Comparison of ENCODE assay signal across 9 cellular contexts in the genomic region with DNA sequence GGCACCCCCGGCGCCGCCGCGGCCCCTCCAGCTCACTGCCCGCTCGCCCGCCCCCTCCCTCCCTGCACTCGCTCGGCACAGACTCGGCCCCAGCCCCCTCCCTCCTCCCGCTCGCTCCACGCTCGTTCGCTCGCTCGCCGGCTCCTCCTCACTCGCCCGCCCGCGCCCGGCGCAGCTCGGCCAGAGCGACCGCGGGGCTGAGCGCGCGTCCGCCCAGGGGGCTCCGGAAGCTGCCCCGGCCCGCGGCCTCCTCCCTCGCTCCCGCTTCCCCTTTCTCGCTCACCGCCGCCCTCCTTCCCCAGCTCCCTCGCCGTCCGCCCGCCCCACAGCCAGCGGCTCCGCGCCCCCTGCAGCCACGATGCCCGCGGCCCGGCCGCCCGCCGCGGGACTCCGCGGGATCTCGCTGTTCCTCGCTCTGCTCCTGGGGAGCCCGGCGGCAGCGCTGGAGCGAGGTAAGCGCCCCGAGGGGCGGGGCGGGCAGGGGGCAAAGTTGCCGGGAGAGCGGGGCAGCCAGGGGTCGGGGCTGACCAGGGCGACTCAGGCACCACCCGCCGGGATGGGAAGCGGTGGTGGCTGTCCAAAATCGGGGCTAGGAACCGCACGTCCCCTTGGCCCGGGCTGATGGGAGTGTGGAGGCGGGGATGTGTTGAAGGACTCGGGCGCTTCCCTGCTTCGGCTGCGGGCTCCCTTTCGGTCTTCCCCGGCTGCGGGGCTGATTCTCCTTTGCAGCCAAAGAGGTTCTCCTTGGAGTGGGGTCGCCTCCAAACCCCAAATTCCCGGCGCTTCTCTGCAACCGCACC. TPM values are rescaled to one million over a fixed set of nuclear protein-coding genes. Genes with fewer than 3 reads are reported as not detected.
DNase-seq lines count a peak whose midpoint lies in the region; ATAC-seq and TF ChIP-seq lines count a peak whose summit lies in the region.
"Had no signal": no experiment of that assay in that cellular context is flagged by ENCODE, and none has a peak within 500 bp of the region (broad histone marks: within the 10 kb centered on the region; RNA-seq: fewer than 3 reads in every experiment).

A gene (plus strand): TSS at position 151 of the 800 bp plus-strand sequence. CDS start 208 bp downstream, at position 359.

- POLR2A ChIA-PET in naive thymus-derived CD8-positive, alpha-beta T cell (lab: Charles Lee): no interaction called here

- H3K9me3 Mint-ChIP-seq in naive thymus-derived CD8-positive, alpha-beta T cell: peaks cover 0 to 6% (median 0%) of the 10 kb centered on the region in 9 donors

- peaks cover 55 to 93% (median 75%) of the 10 kb centered on the region in 5 donors for H3K27me3 Mint-ChIP-seq in naive thymus-derived CD8-positive, alpha-beta T cell

- H3K4me3 ChIP-seq in NB4 (ENCODE audit: low read depth, low read length): no peak within 1 kb of the TSS
- H3K4me3 ChIP-seq in dorsolateral prefrontal cortex: peak within 1 kb of the TSS; percentile 37 to 79 (median 64)

- H3K27ac ChIP-seq in dorsolateral prefrontal cortex: peak within 1 kb of the TSS in 56 of 59 donors; percentile 12 to 90 (median 76)

- H3K27me3 ChIP-seq in dorsolateral prefrontal cortex: peaks cover 0 to 61% (median 8%) of the 10 kb centered on the region in 45 donors

- no peak for ATAC-seq in naive thymus-derived CD8-positive, alpha-beta T cell
- no peak for ATAC-seq in HG03159 (IDR thresholded peaks at IDR 0.05; ENCODE audit: unreplicated experiment)

- H3K4me3 Mint-ChIP-seq in naive thymus-derived CD8-positive, alpha-beta T cell: peak within 1 kb of the TSS in 9 of 10 donors; percentile 23 to 76 (median 63)

- DNase-seq in Ammon's horn (ENCODE audit: low spot score) (peak; percentile 69), NB4 (ENCODE audit: low read depth) (peak; percentile 78), dorsolateral prefrontal cortex (peak in 7 of 10 donors; percentile 25 to 72 (median 65)), NCI-H1048 (lab: John Stamatoyannopoulos, UW) (no peak), middle frontal gyrus (ENCODE audit: extremely low spot score, low spot score) (no peak), NCI-H226 (no peak)
- no peak for DNase-seq in naive thymus-derived CD8-positive, alpha-beta T cell

- no peak for TF ChIP-seq POLR2A in NB4 (IDR thresholded peaks at IDR 0.05; ENCODE audit: extremely low read depth, insufficient read length)

- intact Hi-C loops in dorsolateral prefrontal cortex (cut with DNase I): loop anchor here (5.0 to 10.0 kb wide), 3 partner anchors 163 to 397 kb away; no protein-coding TSS in a partner anchor

- H3K4me1 Mint-ChIP-seq in naive thymus-derived CD8-positive, alpha-beta T cell: peaks cover 2 to 14% (median 9%) of the 10 kb centered on the region in 4 donors

- H3K27ac Mint-ChIP-seq in naive thymus-derived CD8-positive, alpha-beta T cell: peak within 1 kb of the TSS in 1 of 10 donors; percentile 27

- no peak for TF ChIP-seq CTCF in NB4 (IDR thresholded peaks at IDR 0.05; ENCODE audit: low read depth, low read length)
- no peak for TF ChIP-seq CTCF in dorsolateral prefrontal cortex (IDR thresholded peaks at IDR 0.05 in 54 of 56, conservative IDR thresholded peaks at IDR 0.05 in 2 of 56; ENCODE audit: low read depth in 1 of 56, partially characterized antibody in 56 of 56)

- H3K36me3 Mint-ChIP-seq in naive thymus-derived CD8-positive, alpha-beta T cell: peaks cover 0 to 10% (median 1%) of the 10 kb centered on the region in 3 donors

RNA-seq across cellular contexts. Expression of the gene that starts here (rescaled TPM):
- total RNA-seq in dorsolateral prefrontal cortex: 100 to 1,000 TPM in 73 of 120 experiments, 10 to 100 TPM in 47; 32.7 to 147 (median 105) TPM
- total RNA-seq in naive thymus-derived CD8-positive, alpha-beta T cell: not detected
- under 1 TPM in 1 of 3 donors, not detected in 2; 0.27 TPM for polyA plus RNA-seq in naive thymus-derived CD8-positive, alpha-beta T cell
- total RNA-seq: fibroblast of villous mesenchyme had no signal

Comparison
In these comparisons a context has a peak if more than half of its experiments do, and no peak if none do; other contexts are left out.
1. RNA of the gene that starts here (total RNA-seq): 32.7 to 147 TPM in dorsolateral prefrontal cortex; not detected in naive thymus-derived CD8-positive, alpha-beta T cell; every median in the first group is over 10 times any median in the second.
2. DNase-seq: peak in Ammon's horn (single experiment), NB4 (single experiment) and dorsolateral prefrontal cortex (7 of 10); none in naive thymus-derived CD8-positive, alpha-beta T cell (0 of 10), NCI-H1048 (single experiment), middle frontal gyrus (single experiment) and NCI-H226 (single experiment).